ENCODE assay signal across 21 cellular contexts in genomic region chr4:165763640-165764039, GRCh38.
DNase-seq lines count a peak whose midpoint lies in the region; ATAC-seq, FAIRE-seq and TF ChIP-seq lines count a peak whose summit lies in the region.
"Had no signal": no experiment of that assay in that cellular context is flagged by ENCODE, and none has a peak within 500 bp of the region (broad histone marks: within the 10 kb centered on the region; RNA-seq: fewer than 3 reads in every experiment).

No MANE protein-coding gene starts in this region.

- TF ChIP-seq RAD21 in SK-N-SH (IDR thresholded peaks at IDR 0.05; ENCODE audit: low read length): no peak

- H3K9me3 ChIP-seq in SK-N-SH (no peaks in the 10 kb centered on the region), keratinocyte (ENCODE audit: control insufficient read depth, low read depth, low read length) (no peaks in the 10 kb centered on the region)
- H3K9me3 ChIP-seq: BE2C had no signal

- CTCF ChIA-PET in SK-N-SH (lab: Yijun Ruan, JAX): no interaction called here

- dilution Hi-C loops in keratinocyte (cut with MboI; ENCODE audit: extremely low pct_ligation_motif_present, low sequenced_read_pairs): no loop called here

- H3K4me2 ChIP-seq in SK-N-SH (no peak overlapping the region), keratinocyte (ENCODE audit: control insufficient read depth, extremely low read depth, insufficient read depth, low read depth, low read length) (no peak overlapping the region)

- H3K36me3 ChIP-seq in SK-N-SH (replicated peaks in 1 of 2; ENCODE audit: control insufficient read depth in 1 of 2, insufficient read depth in 2 of 2, low read length in 1 of 2): no peaks in the 10 kb centered on the region
- H3K36me3 ChIP-seq in keratinocyte (ENCODE audit: control insufficient read depth in 2 of 2, extremely low read depth in 1 of 2, insufficient read depth in 2 of 2, low read length in 2 of 2): no peaks in the 10 kb centered on the region
- H3K36me3 ChIP-seq: BE2C had no signal

- H2AFZ ChIP-seq in SK-N-SH (ENCODE audit: low read depth): no peak overlapping the region
- H2AFZ ChIP-seq in keratinocyte (ENCODE audit: control insufficient read depth, low read length): peak overlapping the region; percentile 30
- H2AFZ ChIP-seq: GM23248 had no signal

- H3K79me2 ChIP-seq in SK-N-SH (ENCODE audit: insufficient read depth): no peaks in the 10 kb centered on the region
- H3K79me2 ChIP-seq in keratinocyte (ENCODE audit: control insufficient read depth, insufficient read depth, low read length): no peaks in the 10 kb centered on the region

- H3K9me1 ChIP-seq in keratinocyte (ENCODE audit: control insufficient read depth, extremely low read depth, insufficient read depth, low read length): no peaks in the 10 kb centered on the region

- no peaks in the 10 kb centered on the region for H3K4me1 Mint-ChIP-seq in CD14-positive monocyte

- DNase-seq in SK-N-SH (no peak), astrocyte of the hippocampus (ENCODE audit: low read depth, low spot score) (peak; percentile 2), keratinocyte (ENCODE audit: low read depth, low spot score) (no peak), sciatic nerve (ENCODE audit: low spot score) (no peak), CD14-positive monocyte (ENCODE audit: low spot score) (no peak), hippocampal formation (lab: John Stamatoyannopoulos, UW) (no peak)
- DNase-seq: BE2C; CD8-positive, alpha-beta T cell; DND-41; GM23248; KBM-7; NCI-H1417 treated with DMSO at 0.1 percent for 48 hours; NCI-H1930; NCI-H748 treated with DMSO at 0.1 percent for 48 hours had no signal

- no peak overlapping the region for H3K4me3 ChIP-seq in SK-N-SH (ENCODE audit: low read depth in 2 of 2, low read length in 1 of 2)
- H3K4me3 ChIP-seq in keratinocyte (ENCODE audit: control insufficient read depth in 2 of 3, extremely low read depth in 1 of 3, insufficient read depth in 2 of 3, low read depth in 1 of 3, low read length in 3 of 3): no peak overlapping the region
- H3K4me3 ChIP-seq: GM12878, GM23248 had no signal

- H3K4me3 Mint-ChIP-seq in CD14-positive monocyte: no peak overlapping the region
- H3K4me3 Mint-ChIP-seq: CD8-positive, alpha-beta T cell had no signal

- no peak for TF ChIP-seq EP300 in SK-N-SH (IDR thresholded peaks at IDR 0.05; ENCODE audit: borderline replicate concordance in 1 of 2, low read depth in 1 of 2, low read length in 1 of 2)

- H3K4me1 ChIP-seq in SK-N-SH (ENCODE audit: control insufficient read depth in 1 of 2, insufficient read depth in 2 of 2, low read depth in 1 of 2, low read length in 1 of 2) (no peaks in the 10 kb centered on the region; a peak in 1 of 4 replicates), keratinocyte (ENCODE audit: control insufficient read depth, extremely low read depth, insufficient read depth, low read length) (no peaks in the 10 kb centered on the region)
- H3K4me1 ChIP-seq: BE2C had no signal

- H4K20me1 ChIP-seq in SK-N-SH (ENCODE audit: insufficient read depth) (no peaks in the 10 kb centered on the region), keratinocyte (ENCODE audit: control insufficient read depth, extremely low read depth, insufficient read depth, low read length) (no peaks in the 10 kb centered on the region)

- 0% methylated on average over 2 of the region's 2 CpGs for WGBS in SK-N-SH (ENCODE audit: low lambda C conversion rate)

- H3K27ac ChIP-seq in SK-N-SH (ENCODE audit: low read depth in 2 of 2, low read length in 1 of 2) (no peak overlapping the region), keratinocyte (ENCODE audit: control insufficient read depth, insufficient read depth, low read length) (no peak overlapping the region)
- H3K27ac ChIP-seq: 22Rv1, GM23248 had no signal

- ATAC-seq in SK-N-SH treated with all-trans-retinoic acid at 6 μM for 48 hours (peak; percentile 18; the same call in 1 of the 3 replicates), sciatic nerve (peak; percentile 78), GM21360 (IDR thresholded peaks at IDR 0.05; ENCODE audit: unreplicated experiment) (no peak)
- ATAC-seq: CD8-positive, alpha-beta T cell; GM12878 had no signal

- no peak overlapping the region for H3K27ac Mint-ChIP-seq in CD14-positive monocyte
- H3K27ac Mint-ChIP-seq: CD8-positive, alpha-beta T cell had no signal

- intact Hi-C loops in sciatic nerve (cut with DNase I): no loop called here
- intact Hi-C loops in CD14-positive monocyte (cut with micrococcal nuclease): no loop called here

- POLR2A ChIA-PET in SK-N-SH (lab: Yijun Ruan, JAX): no interaction called here

- H3K9me3 Mint-ChIP-seq in CD14-positive monocyte: peaks cover 0 to 5% (median 0%) of the 10 kb centered on the region in 7 donors
- H3K9me3 Mint-ChIP-seq: CD8-positive, alpha-beta T cell had no signal

- no peaks in the 10 kb centered on the region for H3K9me2 ChIP-seq in SK-N-SH

- TF ChIP-seq CTCF in SK-N-SH (IDR thresholded peaks at IDR 0.05): no peak
- no peak for TF ChIP-seq CTCF in keratinocyte (optimal IDR thresholded peaks at IDR 0.05 in 1 of 3, IDR thresholded peaks at IDR 0.05 in 1 of 3, conservative IDR thresholded peaks at IDR 0.05 in 1 of 3; ENCODE audit: extremely low read depth in 1 of 3, insufficient read depth in 2 of 3, low read length in 3 of 3)
- no peak for TF ChIP-seq CTCF in CD14-positive monocyte (IDR thresholded peaks at IDR 0.05)

- H3K27me3 ChIP-seq in SK-N-SH (ENCODE audit: insufficient read depth): no peaks in the 10 kb centered on the region
- no peaks in the 10 kb centered on the region for H3K27me3 ChIP-seq in keratinocyte (ENCODE audit: control insufficient read depth, extremely low read depth, insufficient read depth, low read length)
- H3K27me3 ChIP-seq: BE2C had no signal

- peak; percentile 61 for FAIRE-seq in keratinocyte (lab: Jason Lieb, UNC)
- FAIRE-seq: D721Med, G401.6, GM12878, GM18507 had no signal

- H3K9ac ChIP-seq in SK-N-SH: no peak overlapping the region
- no peak overlapping the region for H3K9ac ChIP-seq in keratinocyte (ENCODE audit: control insufficient read depth, extremely low read depth, insufficient read depth, low read length)
- H3K9ac ChIP-seq: GM23248 had no signal

- no peaks in the 10 kb centered on the region for H3K27me3 Mint-ChIP-seq in CD14-positive monocyte (ENCODE audit: low read depth in 3 of 3)

- no peaks in the 10 kb centered on the region for H3K36me3 Mint-ChIP-seq in CD14-positive monocyte
- H3K36me3 Mint-ChIP-seq: CD8-positive, alpha-beta T cell had no signal

- no peaks in the 10 kb centered on the region for H3F3A ChIP-seq in SK-N-SH (replicated peaks; ENCODE audit: insufficient read depth)

TF ChIP-seq in SK-N-SH treated with all-trans-retinoic acid at 6 μM for 48 hours, 23 proteins besides CTCF, POLR2A, EP300 and RAD21 (continues in another document):
- TF ChIP-seq ZNF8 (CRISPR knock-in tag; IDR thresholded peaks at IDR 0.05) (no peak), PPARA (CRISPR knock-in tag; IDR thresholded peaks at IDR 0.05; ENCODE audit: borderline replicate concordance) (no peak), ZFP30 (CRISPR knock-in tag; IDR thresholded peaks at IDR 0.05) (no peak), OSR1 (CRISPR knock-in tag; IDR thresholded peaks at IDR 0.05) (no peak), POU6F1 (CRISPR knock-in tag; IDR thresholded peaks at IDR 0.05; ENCODE audit: borderline replicate concordance, low read depth) (no peak), BACH2 (CRISPR knock-in tag; IDR thresholded peaks at IDR 0.05; ENCODE audit: borderline replicate concordance) (no peak), RARB (CRISPR knock-in tag; IDR thresholded peaks at IDR 0.05) (no peak)

TF ChIP-seq in SK-N-SH, 30 proteins besides CTCF, POLR2A, EP300 and RAD21 (continues in another document):
- TF ChIP-seq EZH2phosphoT487 (IDR thresholded peaks at IDR 0.05; ENCODE audit: borderline replicate concordance, low read depth) (no peak), FOSL2 (IDR thresholded peaks at IDR 0.05; ENCODE audit: borderline replicate concordance, low read depth) (no peak), MXI1 (IDR thresholded peaks at IDR 0.05; ENCODE audit: low read depth, low read length) (no peak), REST (IDR thresholded peaks at IDR 0.05; ENCODE audit: low read depth, low read length) (no peak), TCF12 (IDR thresholded peaks at IDR 0.05) (no peak), POLR2AphosphoS5 (IDR thresholded peaks at IDR 0.05; ENCODE audit: low read depth, low read length) (no peak), SIN3A (IDR thresholded peaks at IDR 0.05; ENCODE audit: borderline replicate concordance, low read depth, low read length) (no peak)
